Comparison of ENCODE assay signal across 9 cellular contexts in genomic region chr5:61139094-61139873, GRCh38. TPM values are rescaled to one million over a fixed set of nuclear protein-coding genes. Genes with fewer than 3 reads are reported as not detected.
DNase-seq lines count a peak whose midpoint lies in the region; ATAC-seq and TF ChIP-seq lines count a peak whose summit lies in the region.
"Had no signal": no experiment of that assay in that cellular context is flagged by ENCODE, and none has a peak within 500 bp of the region (broad histone marks: within the 10 kb centered on the region; RNA-seq: fewer than 3 reads in every experiment).

No MANE protein-coding gene starts in this region.

- in situ Hi-C loops in Panc1 (cut with HindIII; ENCODE audit: low pct_unique_long_range_greater_than_20kb, low sequenced_read_pairs): no loop called here

- intact Hi-C loops in Panc1 (cut with micrococcal nuclease; ENCODE audit: unreplicated experiment): no loop called here
- intact Hi-C loops in thyroid gland (cut with DNase I): no loop called here

- no peak overlapping the region for H3K27ac Mint-ChIP-seq in stimulated activated naive B cell treated with anti-CD40 and anti-IgM and Interleukin-4, amounts not matched to agents 10 μg/mL and 1 μg/mL and 100 μg/mL, for 72 hours

- H3K9me3 ChIP-seq in Panc1 (ENCODE audit: control insufficient read depth, insufficient read depth, low read depth, low read length) (no peaks in the 10 kb centered on the region), thyroid gland (no peaks in the 10 kb centered on the region)

- H3K36me3 Mint-ChIP-seq in stimulated activated naive B cell treated with anti-CD40 and anti-IgM and Interleukin-4, amounts not matched to agents 10 μg/mL and 1 μg/mL and 100 μg/mL, for 72 hours: no peaks in the 10 kb centered on the region

- TF ChIP-seq CTCF in AG09319 (IDR thresholded peaks at IDR 0.05; ENCODE audit: low read depth, low read length): peak; percentile 13
- peak; percentile 64 for TF ChIP-seq CTCF in Panc1 (IDR thresholded peaks at IDR 0.05)
- TF ChIP-seq CTCF in fibroblast of villous mesenchyme (IDR thresholded peaks at IDR 0.05; ENCODE audit: insufficient read depth, low read depth, low read length): peak; percentile 51
- TF ChIP-seq CTCF in thyroid gland (IDR thresholded peaks at IDR 0.05): peak in 1 of 6 experiments; percentile 11

- H3K27me3 Mint-ChIP-seq in stimulated activated naive B cell treated with anti-CD40 and anti-IgM and Interleukin-4, amounts not matched to agents 10 μg/mL and 1 μg/mL and 100 μg/mL, for 72 hours: no peaks in the 10 kb centered on the region

- no peaks in the 10 kb centered on the region for H3K4me1 Mint-ChIP-seq in stimulated activated naive B cell treated with anti-CD40 and anti-IgM and Interleukin-4, amounts not matched to agents 10 μg/mL and 1 μg/mL and 100 μg/mL, for 72 hours

- no peak overlapping the region for H3K4me3 ChIP-seq in Panc1 (ENCODE audit: low read depth in 2 of 2, low read length in 2 of 2)
- no peak overlapping the region for H3K4me3 ChIP-seq in fibroblast of villous mesenchyme (ENCODE audit: low read depth, low read length)
- no peak overlapping the region for H3K4me3 ChIP-seq in thyroid gland (replicated peaks in 1 of 3)

- no peaks in the 10 kb centered on the region for H3K4me1 ChIP-seq in Panc1 (ENCODE audit: control insufficient read depth, insufficient read depth, low read length)
- no peaks in the 10 kb centered on the region for H3K4me1 ChIP-seq in thyroid gland

- no peaks in the 10 kb centered on the region for H3K9me3 Mint-ChIP-seq in stimulated activated naive B cell treated with anti-CD40 and anti-IgM and Interleukin-4, amounts not matched to agents 10 μg/mL and 1 μg/mL and 100 μg/mL, for 72 hours

- H3K27me3 ChIP-seq in Panc1 (ENCODE audit: control insufficient read depth, insufficient read depth, low read length) (no peaks in the 10 kb centered on the region), thyroid gland (no peaks in the 10 kb centered on the region)

- H3K4me3 Mint-ChIP-seq in stimulated activated naive B cell treated with anti-CD40 and anti-IgM and Interleukin-4, amounts not matched to agents 10 μg/mL and 1 μg/mL and 100 μg/mL, for 72 hours: no peak overlapping the region

- POLR2A ChIA-PET in Panc1 (lab: Charles Lee): no interaction called here

- no peak overlapping the region for H3K27ac ChIP-seq in Panc1 (ENCODE audit: low read length)
- H3K27ac ChIP-seq in thyroid gland: no peak overlapping the region

- no peaks in the 10 kb centered on the region for H3K36me3 ChIP-seq in Panc1 (ENCODE audit: control insufficient read depth, insufficient read depth, low read length)
- H3K36me3 ChIP-seq in thyroid gland: no peaks in the 10 kb centered on the region

- no TSS peak for BruUV-seq in Panc1 (replicated peaks; lab: Mats Ljungman, UMichigan)

- ATAC-seq in GM18868 (IDR thresholded peaks at IDR 0.05; ENCODE audit: unreplicated experiment): peak; percentile 61
- ATAC-seq in Panc1: peak; percentile 81
- no peak for ATAC-seq in GM19467 (IDR thresholded peaks at IDR 0.05; ENCODE audit: unreplicated experiment)
- no peak for ATAC-seq in stimulated activated naive B cell treated with anti-CD40 and anti-IgM and Interleukin-4, amounts not matched to agents 10 μg/mL and 1 μg/mL and 100 μg/mL, for 72 hours (replicated peaks)

- CTCF ChIA-PET in Panc1 (lab: Charles Lee): interaction anchor here (0.6 kb wide), 1 partner anchor 440 kb away, joined by 6 read pairs; no protein-coding TSS in a partner anchor

- 83 to 89% methylated on average over 5 of the region's 5 CpGs for WGBS in thyroid gland, 2 donors

- DNase-seq in AG09319 (ENCODE audit: extremely low read depth, low read depth) (no peak), Panc1 (ENCODE audit: low read depth, low spot score) (no peak), fibroblast of villous mesenchyme (ENCODE audit: low read depth) (no peak), NCI-H146 (lab: John Stamatoyannopoulos, UW) (no peak), thyroid gland (no peak)
- no peak for DNase-seq in stimulated activated naive B cell treated with anti-CD40 and anti-IgM and Interleukin-4, amounts not matched to agents 10 μg/mL and 1 μg/mL and 100 μg/mL, for 72 hours
- DNase-seq: activated CD4-positive, alpha-beta T cell treated with anti-CD3 and anti-CD28 coated beads for 4 hours had no signal

- TF ChIP-seq POLR2A in thyroid gland (IDR thresholded peaks at IDR 0.05): no peak

RNA-seq across cellular contexts. Expression of gene SMIM15, which starts 23.0 kb away (rescaled TPM):
- total RNA-seq in Panc1 (2021; ENCODE audit: unreplicated experiment) (77.5 TPM), fibroblast of villous mesenchyme (38.0 and 39.3 TPM in 2 replicates), thyroid gland (10 to 100 TPM; 37.4 to 55.9 (median 41.2) TPM)
- 50.9 TPM for polyA plus RNA-seq in Panc1 (2012; ENCODE audit: insufficient read length)

Comparison
In these comparisons a context has a peak if more than half of its experiments do, and no peak if none do; other contexts are left out.
1. ATAC-seq: peak in GM18868 (single experiment) and Panc1 (single experiment); none in GM19467 (single experiment) and stimulated activated naive B cell treated with anti-CD40 and anti-IgM and Interleukin-4, amounts not matched to agents 10 μg/mL and 1 μg/mL and 100 μg/mL, for 72 hours (0 of 2).